ENCODE assay signal across 20 cellular contexts in the genomic region with DNA sequence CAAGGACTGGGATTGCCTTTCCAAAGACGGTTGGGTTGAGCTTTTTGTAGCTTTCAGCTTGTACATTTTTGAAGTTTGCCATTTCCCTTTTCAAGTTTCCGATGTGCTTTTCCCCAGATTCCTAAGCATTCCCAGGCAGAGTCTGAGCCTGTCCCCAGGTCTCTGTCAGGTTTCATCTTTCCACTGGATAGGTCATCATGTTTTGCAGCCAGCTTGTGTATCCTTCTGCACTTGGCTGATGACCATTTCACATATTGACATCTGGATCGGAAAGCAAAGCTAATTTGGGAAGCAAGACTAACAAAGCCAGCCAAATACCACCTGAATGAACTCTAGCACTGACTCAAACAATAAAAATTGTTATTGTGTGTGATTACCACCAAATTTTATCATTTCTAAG.
DNase-seq lines count a peak whose midpoint lies in the region; ATAC-seq and TF ChIP-seq lines count a peak whose summit lies in the region.
"Had no signal": no experiment of that assay in that cellular context is flagged by ENCODE, and none has a peak within 500 bp of the region (broad histone marks: within the 10 kb centered on the region; RNA-seq: fewer than 3 reads in every experiment).

No MANE protein-coding gene starts in this region.

- WGBS in psoas muscle, 3 donors: 8 to 24% (median 14%) methylated on average over 3 of the region's 3 CpGs

- H3K9ac ChIP-seq in skeletal muscle tissue (ENCODE audit: low read depth in 1 of 3, low read length in 3 of 3): peak overlapping the region in 1 of 3 donors; percentile 20
- H3K9ac ChIP-seq: BLaER1 had no signal

- no peak overlapping the region for H3K4me3 Mint-ChIP-seq in Calu3 (ENCODE audit: low read depth, unreplicated experiment)
- H3K4me3 Mint-ChIP-seq: CD14-positive monocyte; CD4-positive, alpha-beta memory T cell; CD4-positive, CD25-positive, alpha-beta regulatory T cell; CD8-positive, alpha-beta memory T cell had no signal

- no peak overlapping the region for H3K27ac ChIP-seq in PC-9
- peak overlapping the region; percentile 86 for H3K27ac ChIP-seq in psoas muscle
- H3K27ac ChIP-seq in skeletal muscle tissue (ENCODE audit: low read depth, low read length): peak overlapping the region; percentile 63
- no peak overlapping the region for H3K27ac ChIP-seq in RWPE1
- H3K27ac ChIP-seq: BLaER1 had no signal

- no peaks in the 10 kb centered on the region for H3K4me1 ChIP-seq in PC-9 (replicated peaks; ENCODE audit: insufficient read depth)
- peaks cover 30% of the 10 kb centered on the region for H3K4me1 ChIP-seq in psoas muscle
- H3K4me1 ChIP-seq in skeletal muscle tissue (ENCODE audit: control insufficient read depth in 3 of 3, insufficient read depth in 3 of 3, low read length in 3 of 3): peaks cover 18 to 23% (median 23%) of the 10 kb centered on the region in 3 donors
- H3K4me1 ChIP-seq: BE2C, BLaER1 had no signal

- H3K27me3 Mint-ChIP-seq in Calu3 (ENCODE audit: unreplicated experiment): no peaks in the 10 kb centered on the region
- H3K27me3 Mint-ChIP-seq: CD4-positive, alpha-beta memory T cell; CD8-positive, alpha-beta memory T cell had no signal

- H3K27me3 ChIP-seq in PC-9 (ENCODE audit: insufficient read depth, low read depth) (no peaks in the 10 kb centered on the region), psoas muscle (ENCODE audit: insufficient read depth in 3 of 3, low read length in 2 of 3) (no peaks in the 10 kb centered on the region), skeletal muscle tissue (ENCODE audit: control insufficient read depth in 3 of 3, insufficient read depth in 3 of 3, low read length in 3 of 3) (no peaks in the 10 kb centered on the region)
- H3K27me3 ChIP-seq: BLaER1 had no signal

- H3K79me2 ChIP-seq in PC-9 (ENCODE audit: low read depth): no peaks in the 10 kb centered on the region

- TF ChIP-seq CTCF in PC-9 (conservative IDR thresholded peaks at IDR 0.05) (no peak), psoas muscle (IDR thresholded peaks at IDR 0.05) (no peak), RWPE1 (conservative IDR thresholded peaks at IDR 0.05; ENCODE audit: low read depth) (no peak), Calu3 (IDR thresholded peaks at IDR 0.05; ENCODE audit: unreplicated experiment) (no peak)

- intact Hi-C loops in PC-9 (cut with micrococcal nuclease; ENCODE audit: unreplicated experiment) (loop anchor here (5.0 to 10.0 kb wide), 2 partner anchors 190 to 632 kb away; no protein-coding TSS in a partner anchor), psoas muscle (cut with DNase I) (loop anchor here (2.0 to 10.0 kb wide), 6 partner anchors 164 to 342 kb away; a partner anchor contains a TSS), Calu3 (cut with micrococcal nuclease; ENCODE audit: unreplicated experiment) (loop anchor here (5.0 to 10.0 kb wide), 3 partner anchors 192 to 850 kb away; no protein-coding TSS in a partner anchor)

- H3K27ac Mint-ChIP-seq in Calu3 (ENCODE audit: unreplicated experiment): no peak overlapping the region
- H3K27ac Mint-ChIP-seq: CD14-positive monocyte; CD4-positive, alpha-beta memory T cell; CD4-positive, CD25-positive, alpha-beta regulatory T cell; CD8-positive, alpha-beta memory T cell had no signal

- H3K36me3 ChIP-seq in PC-9 (ENCODE audit: low read depth) (no peaks in the 10 kb centered on the region), psoas muscle (ENCODE audit: insufficient read depth in 1 of 2, low read depth in 1 of 2) (no peaks in the 10 kb centered on the region), skeletal muscle tissue (ENCODE audit: control insufficient read depth in 3 of 3, insufficient read depth in 3 of 3, low read length in 3 of 3) (no peaks in the 10 kb centered on the region)
- H3K36me3 ChIP-seq: BE2C, BLaER1 had no signal

- BruUV-seq in PC-9 (replicated peaks; lab: Mats Ljungman, UMichigan) (no TSS peak), Calu3 (replicated peaks; lab: Mats Ljungman, UMichigan) (no TSS peak)

- H2AFZ ChIP-seq in PC-9: peak overlapping the region; percentile 19; the same call in 1 of the 2 replicates

- H3K36me3 Mint-ChIP-seq in Calu3 (ENCODE audit: insufficient read depth, unreplicated experiment): no peaks in the 10 kb centered on the region
- H3K36me3 Mint-ChIP-seq: CD14-positive monocyte; CD4-positive, alpha-beta memory T cell; CD4-positive, CD25-positive, alpha-beta regulatory T cell; CD8-positive, alpha-beta memory T cell had no signal

- no peaks in the 10 kb centered on the region for H3F3A ChIP-seq in PC-9 (ENCODE audit: insufficient read depth, low read depth)

- no peak overlapping the region for H3K4me3 ChIP-seq in PC-9
- H3K4me3 ChIP-seq in psoas muscle: no peak overlapping the region
- H3K4me3 ChIP-seq in skeletal muscle tissue (ENCODE audit: low read length in 3 of 3): peak overlapping the region in 1 of 3 donors; percentile 23
- H3K4me3 ChIP-seq: BLaER1 had no signal

- ATAC-seq in psoas muscle: peak; percentile 37 to 55 (median 45)
- ATAC-seq in HG03442 (IDR thresholded peaks at IDR 0.05; ENCODE audit: unreplicated experiment): no peak

- no peaks in the 10 kb centered on the region for H3K9me2 ChIP-seq in PC-9 (ENCODE audit: insufficient read depth)

- CTCF ChIA-PET in PC-9 (lab: Charles Lee) (no interaction called here), RWPE1 (lab: Yijun Ruan, JAX) (interaction anchor here (0.6 to 1.1 kb wide), 2 partner anchors 15 to 638 kb away, joined by 3 read pairs; no protein-coding TSS in a partner anchor), Calu3 (lab: Charles Lee) (interaction anchor here (1.2 kb wide), 1 partner anchor 342 kb away, joined by 3 read pairs; no protein-coding TSS in a partner anchor)

- H3K9me3 ChIP-seq in PC-9 (ENCODE audit: insufficient read depth, low read depth): no peaks in the 10 kb centered on the region
- H3K9me3 ChIP-seq in psoas muscle: no peaks in the 10 kb centered on the region
- H3K9me3 ChIP-seq in skeletal muscle tissue (ENCODE audit: control insufficient read depth in 3 of 3, low read length in 3 of 3): no peaks in the 10 kb centered on the region
- H3K9me3 ChIP-seq: BE2C, BLaER1 had no signal

- no peaks in the 10 kb centered on the region for H4K20me1 ChIP-seq in PC-9 (ENCODE audit: insufficient read depth)
- H4K20me1 ChIP-seq: BLaER1 had no signal

- H3K9me3 Mint-ChIP-seq in Calu3 (ENCODE audit: low read depth, unreplicated experiment): no peaks in the 10 kb centered on the region
- H3K9me3 Mint-ChIP-seq: CD14-positive monocyte; CD4-positive, alpha-beta memory T cell; CD8-positive, alpha-beta memory T cell had no signal

- H3K4me1 Mint-ChIP-seq in Calu3 (ENCODE audit: low read depth, unreplicated experiment): no peaks in the 10 kb centered on the region
- H3K4me1 Mint-ChIP-seq: CD14-positive monocyte; CD4-positive, CD25-positive, alpha-beta regulatory T cell; CD8-positive, alpha-beta memory T cell had no signal

- POLR2A ChIA-PET in PC-9 (lab: Charles Lee; ENCODE audit: unreplicated experiment): no interaction called here
- POLR2A ChIA-PET in RWPE1 (lab: Yijun Ruan, JAX; ENCODE audit: low non-redundant PET): interaction anchor here (0.5 kb wide), 1 partner anchor 154 kb away, joined by 3 read pairs; no protein-coding TSS in a partner anchor

- H3K4me2 ChIP-seq in PC-9: no peak overlapping the region
- H3K4me2 ChIP-seq: BLaER1 had no signal

- DNase-seq in NCI-H446 treated with DMSO at 0.1 percent for 48 hours (lab: John Stamatoyannopoulos, UW) (peak; percentile 29), PC-9 (no peak), psoas muscle (no peak), RWPE1 (ENCODE audit: low spot score) (no peak), Calu3 (no peak), NCI-H82 (lab: John Stamatoyannopoulos, UW) (no peak)
- DNase-seq: 8988T; ACHN; BE2C; C1 segment of cervical spinal cord; CD4-positive, alpha-beta memory T cell; CD4-positive, CD25-positive, alpha-beta regulatory T cell; CD8-positive, alpha-beta memory T cell; COR-L47; DMS79 treated with DMSO at 0.1 percent for 48 hours; GF-D8 had no signal

Comparison
In these comparisons a context has a peak if more than half of its experiments do, and no peak if none do; other contexts are left out.
1. H3K27ac ChIP-seq: peak in psoas muscle (single experiment) and skeletal muscle tissue (single experiment); none in PC-9 (single experiment) and RWPE1 (single experiment).